In the genomic region with DNA sequence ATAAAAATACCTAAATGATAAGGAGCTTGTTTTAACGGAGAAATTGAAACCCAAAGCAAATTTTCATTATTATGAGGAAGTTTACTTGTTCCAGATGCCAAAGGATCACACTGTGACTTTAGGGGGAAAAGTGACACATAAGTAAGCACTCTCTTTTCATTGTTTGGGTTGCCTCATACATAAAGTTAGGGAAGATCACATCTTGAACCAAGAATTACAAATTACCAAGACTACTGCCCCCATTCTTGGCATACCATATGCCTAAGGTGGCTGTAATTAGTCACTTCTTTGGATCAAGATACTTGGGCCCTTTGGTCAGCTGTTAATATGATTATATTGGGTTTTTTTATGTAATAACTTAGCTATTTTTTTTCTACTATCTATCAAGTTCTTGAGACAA, we compare ENCODE assay signal across 21 cellular contexts.
DNase-seq lines count a peak whose midpoint lies in the region; ATAC-seq and TF ChIP-seq lines count a peak whose summit lies in the region.
"Had no signal": no experiment of that assay in that cellular context is flagged by ENCODE, and none has a peak within 500 bp of the region (broad histone marks: within the 10 kb centered on the region; RNA-seq: fewer than 3 reads in every experiment).

No MANE protein-coding gene starts in this region.

- H3K27ac ChIP-seq in epithelial cell of prostate (peak overlapping the region; percentile 23), osteoblast (ENCODE audit: low read depth, low read length) (peak overlapping the region; percentile 30)
- H3K27ac ChIP-seq: BLaER1, dorsolateral prefrontal cortex, HL-60, SK-N-MC, upper lobe of right lung had no signal

- DNase-seq in EL = peak; percentile 86
- DNase-seq in LHCN-M2 (ENCODE audit: low read depth) = peak; percentile 66
- no peak for DNase-seq in epithelial cell of prostate (ENCODE audit: low read depth, low spot score)
- DNase-seq in osteoblast (ENCODE audit: insufficient read length, low spot score, missing footprints) = no peak
- DNase-seq in globus pallidus (ENCODE audit: low spot score) = no peak
- no peak for DNase-seq in iPS-NIHi7 (ENCODE audit: extremely low spot score)
- DNase-seq in left lobe of liver (ENCODE audit: low spot score) = no peak
- DNase-seq in activated T-cell treated with anti-CD3 and anti-CD28 coated beads, Interleukin-2, amount 50 U/mL, for 72 hours = no peak
- DNase-seq: activated CD4-positive, alpha-beta T cell treated with anti-CD3 and anti-CD28 coated beads, Interleukin-2, amount 50 U/mL, for 4 hours; activated CD8-positive, alpha-beta memory T cell treated with anti-CD3 and anti-CD28 coated beads, Interleukin-2, amount 50 U/mL, for 48 hours; activated effector memory CD4-positive, alpha-beta T cell treated with anti-CD3 and anti-CD28 coated beads, Interleukin-2, amount 50 U/mL, for 16 hours; activated naive CD8-positive, alpha-beta T cell treated with anti-CD3 and anti-CD28 coated beads, Interleukin-2, amount 50 U/mL, for 24 hours; dorsolateral prefrontal cortex; NCI-H2029; stimulated activated CD4-positive, alpha-beta T cell treated with anti-CD3 and anti-CD28 coated beads, Interleukin-12 subunit alpha, Interleukin-12 subunit beta, amount 100 ng/mL, for 4 hours; upper lobe of right lung had no signal

- H3K9me3 Mint-ChIP-seq in activated T-cell treated with anti-CD3 and anti-CD28 coated beads, Interleukin-2, amount 50 U/mL, for 72 hours = peaks cover 0 to 2% of the 10 kb centered on the region in 2 donors
- H3K9me3 Mint-ChIP-seq: T-helper 2 cell treated with Interferon-gamma antibody and Interleukin-4, amounts not matched to agents 5 μg/mL and 100 μg/mL, for 36 hours had no signal

- no peaks in the 10 kb centered on the region for H4K20me1 ChIP-seq in osteoblast (ENCODE audit: insufficient read depth, low read length)
- H4K20me1 ChIP-seq: BLaER1 had no signal

- H2AFZ ChIP-seq in osteoblast (ENCODE audit: low read length) = no peak overlapping the region

- H3K79me2 ChIP-seq in osteoblast (ENCODE audit: insufficient read depth, low read length) = no peaks in the 10 kb centered on the region

- ATAC-seq in left lobe of liver = no peak
- no peak for ATAC-seq in activated T-cell treated with anti-CD3 and anti-CD28 coated beads, Interleukin-2, amount 50 U/mL, for 72 hours (replicated peaks in 1 of 2)
- ATAC-seq: activated naive CD8-positive, alpha-beta T cell treated with anti-CD3 and anti-CD28 coated beads, Interleukin-2, amount 50 U/mL, for 24 hours; K562; upper lobe of right lung had no signal

- no peak for TF ChIP-seq CTCF in osteoblast (IDR thresholded peaks at IDR 0.05; ENCODE audit: extremely low read depth, low read depth, low read length)

- H3K36me3 Mint-ChIP-seq in activated T-cell treated with anti-CD3 and anti-CD28 coated beads, Interleukin-2, amount 50 U/mL, for 72 hours (ENCODE audit: insufficient read depth in 2 of 2) = no peaks in the 10 kb centered on the region

- peak overlapping the region; percentile 45 for H3K4me2 ChIP-seq in osteoblast (ENCODE audit: insufficient read depth, low read length)
- H3K4me2 ChIP-seq: BLaER1 had no signal

- no peak overlapping the region for H3K27ac Mint-ChIP-seq in activated T-cell treated with anti-CD3 and anti-CD28 coated beads, Interleukin-2, amount 50 U/mL, for 72 hours
- H3K27ac Mint-ChIP-seq: activated naive CD8-positive, alpha-beta T cell treated with anti-CD3 and anti-CD28 coated beads, Interleukin-2, amount 50 U/mL, for 24 hours; T-helper 2 cell treated with Interferon-gamma antibody and Interleukin-4, amounts not matched to agents 5 μg/mL and 100 μg/mL, for 36 hours had no signal

- H3K9me3 ChIP-seq in osteoblast (ENCODE audit: low read depth, low read length) = no peaks in the 10 kb centered on the region
- H3K9me3 ChIP-seq: BLaER1, upper lobe of right lung had no signal

- H3K4me3 ChIP-seq in osteoblast (ENCODE audit: insufficient read depth, low read length) = no peak overlapping the region
- H3K4me3 ChIP-seq: BLaER1, dorsolateral prefrontal cortex, K562, SK-N-MC, upper lobe of right lung had no signal

- H3K36me3 ChIP-seq in osteoblast (ENCODE audit: insufficient read depth, low read length) = no peaks in the 10 kb centered on the region
- H3K36me3 ChIP-seq: BLaER1, upper lobe of right lung had no signal

- H3K4me3 Mint-ChIP-seq in activated T-cell treated with anti-CD3 and anti-CD28 coated beads, Interleukin-2, amount 50 U/mL, for 72 hours = no peak overlapping the region
- H3K4me3 Mint-ChIP-seq: activated naive CD8-positive, alpha-beta T cell treated with anti-CD3 and anti-CD28 coated beads, Interleukin-2, amount 50 U/mL, for 24 hours; T-helper 2 cell treated with Interferon-gamma antibody and Interleukin-4, amounts not matched to agents 5 μg/mL and 100 μg/mL, for 36 hours had no signal

- H3K27me3 ChIP-seq in osteoblast (ENCODE audit: insufficient read depth, low read length) = no peaks in the 10 kb centered on the region
- H3K27me3 ChIP-seq: BLaER1, upper lobe of right lung had no signal

- no peaks in the 10 kb centered on the region for H3K27me3 Mint-ChIP-seq in activated T-cell treated with anti-CD3 and anti-CD28 coated beads, Interleukin-2, amount 50 U/mL, for 72 hours (ENCODE audit: low read depth)
- H3K27me3 Mint-ChIP-seq: activated naive CD8-positive, alpha-beta T cell treated with anti-CD3 and anti-CD28 coated beads, Interleukin-2, amount 50 U/mL, for 24 hours had no signal

- H3K4me1 Mint-ChIP-seq in activated T-cell treated with anti-CD3 and anti-CD28 coated beads, Interleukin-2, amount 50 U/mL, for 72 hours (ENCODE audit: low read depth) = no peaks in the 10 kb centered on the region
- H3K4me1 Mint-ChIP-seq: activated naive CD8-positive, alpha-beta T cell treated with anti-CD3 and anti-CD28 coated beads, Interleukin-2, amount 50 U/mL, for 24 hours had no signal

- peaks cover 44% of the 10 kb centered on the region for H3K4me1 ChIP-seq in osteoblast (ENCODE audit: insufficient read depth, low read length)
- H3K4me1 ChIP-seq: BLaER1, upper lobe of right lung had no signal

Comparison
In these comparisons a context has a peak if more than half of its experiments do, and no peak if none do; other contexts are left out.
1. DNase-seq: peak in EL (single experiment) and LHCN-M2 (single experiment); none in epithelial cell of prostate (single experiment), osteoblast (single experiment), globus pallidus (single experiment), iPS-NIHi7 (single experiment), left lobe of liver (single experiment) and activated T-cell treated with anti-CD3 and anti-CD28 coated beads, Interleukin-2, amount 50 U/mL, for 72 hours (0 of 2).